ENCODE assay signal across 8 cellular contexts in genomic region chr14:30223385-30223785, GRCh38.
DNase-seq lines count a peak whose midpoint lies in the region; ATAC-seq and TF ChIP-seq lines count a peak whose summit lies in the region.

No MANE protein-coding gene starts in this region.

- H4K20me1 ChIP-seq in HCT116 (ENCODE audit: insufficient read depth): no peaks in the 10 kb centered on the region

- DNase-seq in HCT116 (ENCODE audit: low read depth, low spot score) (peak; percentile 10), RWPE1 (ENCODE audit: low spot score) (peak; percentile 92), Right ventricle myocardium superior (peak; percentile 67), smooth muscle cell of the brain vasculature (ENCODE audit: low read depth, low spot score) (peak; percentile 59), middle frontal gyrus (ENCODE audit: extremely low spot score, low spot score) (no peak), cortex of kidney (lab: John Stamatoyannopoulos, UW) (no peak)
- DNase-seq in activated CD8-positive, alpha-beta memory T cell treated with anti-CD3 and anti-CD28 coated beads, Interleukin-2, amount 50 U/mL, for 48 hours: no peak

- H3K27ac ChIP-seq in HCT116 (ENCODE audit: low read depth, low read length) (no peak overlapping the region), RWPE1 (peak overlapping the region; percentile 72)

- CTCF ChIA-PET in HCT116 (lab: Charles Lee) (interaction anchor here (1.5 kb wide), 1 partner anchor 9 kb away, joined by 5 read pairs; no protein-coding TSS in a partner anchor), RWPE1 (lab: Yijun Ruan, JAX) (interaction anchor here (0.6 to 1.7 kb wide), 3 partner anchors 25 to 1499 kb away, joined by 3 to 7 read pairs (median 4); no protein-coding TSS in a partner anchor)

- TF ChIP-seq CTCF in HCT116 (IDR thresholded peaks at IDR 0.05 in 2 of 3, conservative IDR thresholded peaks at IDR 0.05 in 1 of 3; ENCODE audit: borderline replicate concordance in 1 of 3, insufficient read depth in 1 of 3, low read depth in 2 of 3, low read length in 2 of 3) (no peak), RWPE1 (conservative IDR thresholded peaks at IDR 0.05; ENCODE audit: low read depth) (no peak)

- no peaks in the 10 kb centered on the region for H3K9me2 ChIP-seq in HCT116 (ENCODE audit: insufficient read depth)

- no peak overlapping the region for H2AFZ ChIP-seq in HCT116 (ENCODE audit: low read depth, low read length, poor library complexity, severe bottlenecking)

- no peaks in the 10 kb centered on the region for H3K27me3 ChIP-seq in HCT116 (ENCODE audit: insufficient read depth, low read length)

- TF ChIP-seq RAD21 in HCT116 (IDR thresholded peaks at IDR 0.05; ENCODE audit: low read depth): no peak

- H3K79me2 ChIP-seq in HCT116 (ENCODE audit: insufficient read depth, low read length): no peaks in the 10 kb centered on the region

- H3K4me2 ChIP-seq in HCT116 (ENCODE audit: low read length): peak overlapping the region; percentile 5; the same call in 1 of the 2 replicates

- TF ChIP-seq POLR2A in HCT116 (IDR thresholded peaks at IDR 0.05; ENCODE audit: borderline replicate concordance, extremely low read depth, insufficient read depth, insufficient read length): no peak

- no peaks in the 10 kb centered on the region for H3K9me3 ChIP-seq in HCT116 (ENCODE audit: control insufficient read depth in 1 of 2, insufficient read depth in 1 of 2, low read depth in 1 of 2, low read length in 2 of 2)

- peaks cover 0 to 6% of the 10 kb centered on the region in 2 experiments; a peak in 2 of 4 replicates for H3K4me1 ChIP-seq in HCT116 (ENCODE audit: control insufficient read depth in 1 of 2, insufficient read depth in 2 of 2, low read length in 2 of 2)

- intact Hi-C loops in HCT116 (cut with micrococcal nuclease) (no loop called here), Right ventricle myocardium superior (cut with DNase I) (no loop called here)

- no TSS peak for BruUV-seq in HCT116 (replicated peaks; lab: Mats Ljungman, UMichigan)

- RAD21 ChIA-PET in HCT116 (lab: Charles Lee; ENCODE audit: low non-redundant PET in 1 of 2, low total read pairs in 2 of 2, uncharacterized antibody in 2 of 2, unreplicated experiment in 2 of 2): no interaction called here

- no peak overlapping the region for H3K9ac ChIP-seq in HCT116 (ENCODE audit: low read length)

- no peak overlapping the region for H3K4me3 ChIP-seq in HCT116 (replicated peaks in 1 of 2; ENCODE audit: low read depth in 1 of 2, low read length in 2 of 2)

- ATAC-seq in HCT116 (peak; percentile 63), Right ventricle myocardium superior (ENCODE audit: poor library complexity) (peak; percentile 72), GM21390 (IDR thresholded peaks at IDR 0.05; ENCODE audit: unreplicated experiment) (no peak)

- no peaks in the 10 kb centered on the region for H3K36me3 ChIP-seq in HCT116 (ENCODE audit: control insufficient read depth in 1 of 2, insufficient read depth in 2 of 2, low read length in 2 of 2)

- POLR2A ChIA-PET in HCT116 (lab: Charles Lee): no interaction called here
- POLR2A ChIA-PET in RWPE1 (lab: Yijun Ruan, JAX; ENCODE audit: low non-redundant PET): no interaction called here

TF ChIP-seq in HCT116, 20 proteins besides CTCF, POLR2A, EP300 and RAD21:
- TF ChIP-seq JUND (IDR thresholded peaks at IDR 0.05) (peak; percentile 43), FOSL1 (IDR thresholded peaks at IDR 0.05; ENCODE audit: low read depth) (peak; percentile 31; the same call in 1 of the 2 replicates), CBX3 (IDR thresholded peaks at IDR 0.05; ENCODE audit: low read depth) (no peak), EZH2 (IDR thresholded peaks at IDR 0.05) (no peak), ELF1 (IDR thresholded peaks at IDR 0.05; ENCODE audit: borderline replicate concordance, low read depth) (no peak), ZFX (IDR thresholded peaks at IDR 0.05) (no peak)
- TF ChIP-seq, protein P1, sequence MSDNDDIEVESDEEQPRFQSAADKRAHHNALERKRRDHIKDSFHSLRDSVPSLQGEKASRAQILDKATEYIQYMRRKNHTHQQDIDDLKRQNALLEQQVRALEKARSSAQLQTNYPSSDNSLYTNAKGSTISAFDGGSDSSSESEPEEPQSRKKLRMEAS (IDR thresholded peaks at IDR 0.05): no peak

Comparison
In these comparisons a context has a peak if more than half of its experiments do, and no peak if none do; other contexts are left out.
1. DNase-seq: peak in HCT116 (single experiment), RWPE1 (single experiment), Right ventricle myocardium superior (single experiment) and smooth muscle cell of the brain vasculature (single experiment); none in middle frontal gyrus (single experiment), cortex of kidney (single experiment) and activated CD8-positive, alpha-beta memory T cell treated with anti-CD3 and anti-CD28 coated beads, Interleukin-2, amount 50 U/mL, for 48 hours (single experiment).